ENCODE assay signal across 19 cellular contexts in the genomic region with DNA sequence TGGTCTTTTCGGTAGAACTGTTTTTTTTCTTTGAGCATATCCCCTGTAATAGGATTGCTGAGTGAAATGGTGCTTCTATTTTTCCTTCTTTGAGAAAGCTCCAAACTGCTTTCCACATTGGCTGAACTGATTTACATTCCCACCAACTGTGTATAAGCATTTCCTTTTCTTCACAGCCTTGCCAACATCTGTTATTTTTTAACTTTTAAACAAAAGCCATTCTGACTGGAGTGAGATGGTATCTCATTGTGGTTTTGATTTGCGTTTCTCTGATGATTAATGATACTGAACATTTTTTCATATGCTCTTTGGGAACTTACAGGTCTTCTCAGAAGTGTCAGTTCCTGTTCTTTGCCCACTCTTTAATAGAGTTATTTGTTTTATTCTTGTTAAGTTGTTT.
A peak's percentile ranks its signal among the peaks of the same experiment; 100 is the strongest.
DNase-seq lines count a peak whose midpoint lies in the region; ATAC-seq, FAIRE-seq and TF ChIP-seq lines count a peak whose summit lies in the region.
"Had no signal": no experiment of that assay in that cellular context is flagged by ENCODE, and none has a peak within 500 bp of the region (broad histone marks: within the 10 kb centered on the region; RNA-seq: fewer than 3 reads in every experiment).

No MANE protein-coding gene starts in this region.

- intact Hi-C loops in ovary (cut with DNase I) = no loop called here

- H3K4me1 ChIP-seq in fibroblast of lung (ENCODE audit: control insufficient read depth, extremely low read depth, insufficient read depth, low read length) (no peaks in the 10 kb centered on the region), ovary (ENCODE audit: insufficient read depth) (no peaks in the 10 kb centered on the region)
- H3K4me1 ChIP-seq: Peyer's patch, sigmoid colon, upper lobe of right lung had no signal

- H3K4me3 ChIP-seq in fibroblast of lung (replicated peaks in 1 of 4; ENCODE audit: control extremely low read depth in 1 of 4, insufficient read depth in 1 of 4, low read depth in 3 of 4, low read length in 4 of 4) = no peak overlapping the region
- H3K4me3 ChIP-seq in ovary = no peak overlapping the region
- H3K4me3 ChIP-seq: lung, Peyer's patch, sigmoid colon, upper lobe of right lung had no signal

- H3K27me3 ChIP-seq in fibroblast of lung (ENCODE audit: control insufficient read depth, insufficient read depth, low read length) (no peaks in the 10 kb centered on the region), ovary (no peaks in the 10 kb centered on the region)
- H3K27me3 ChIP-seq: Peyer's patch, sigmoid colon, upper lobe of right lung had no signal

- DNase-seq in RCC 7860 (ENCODE audit: low spot score) (peak; percentile 84), fibroblast of lung (ENCODE audit: low read depth in 2 of 2) (peak; percentile 53 to 74), non-pigmented ciliary epithelial cell (ENCODE audit: low read depth) (peak; percentile 59), HPDE6-E6E7 (ENCODE audit: extremely low spot score) (no peak), NCI-H187 treated with DMSO at 0.1 percent for 48 hours (lab: John Stamatoyannopoulos, UW) (no peak), ovary (no peak), KBM-7 (no peak)
- DNase-seq: activated CD4-positive, CD25-positive, alpha-beta regulatory T cell; activated naive CD4-positive, alpha-beta T cell treated with anti-CD3 and anti-CD28 coated beads, Interleukin-2, amount 10 ng/mL, durations not matched to agents 7 days and 5 days; CD4-positive, alpha-beta memory T cell; GDM1; NCI-H1048; Peyer's patch; sigmoid colon; stimulated activated CD4-positive, alpha-beta T cell treated with anti-CD3 and anti-CD28 coated beads, Interleukin-4, amount 100 ng/mL, for 24 hours; T-helper 1 cell; upper lobe of right lung had no signal

- no peak overlapping the region for H2AFZ ChIP-seq in fibroblast of lung (ENCODE audit: low read length)

- peak; percentile 63 for ATAC-seq in GM18508 (IDR thresholded peaks at IDR 0.05; ENCODE audit: insufficient read depth, unreplicated experiment)
- ATAC-seq: upper lobe of right lung had no signal

- 50 to 56% (median 52%) methylated on average over 2 of the region's 2 CpGs for WGBS in ovary, 3 donors

- H3K9me3 ChIP-seq in fibroblast of lung (ENCODE audit: control insufficient read depth, insufficient read depth, low read depth, low read length) (no peaks in the 10 kb centered on the region), ovary (no peaks in the 10 kb centered on the region)
- H3K9me3 ChIP-seq: Peyer's patch, upper lobe of right lung had no signal

- FAIRE-seq in RCC 7860 (lab: Jason Lieb, UNC) = peak; percentile 98

- no peak for TF ChIP-seq EP300 in ovary (IDR thresholded peaks at IDR 0.05)

- TF ChIP-seq CTCF in fibroblast of lung (conservative IDR thresholded peaks at IDR 0.05 in 1 of 2, IDR thresholded peaks at IDR 0.05 in 1 of 2; ENCODE audit: low read depth in 1 of 2, low read length in 2 of 2) (no peak), ovary (IDR thresholded peaks at IDR 0.05) (no peak)

- no peak overlapping the region for H3K27ac ChIP-seq in fibroblast of lung (ENCODE audit: insufficient read depth, low read length)
- no peak overlapping the region for H3K27ac ChIP-seq in ovary
- H3K27ac ChIP-seq: Peyer's patch, sigmoid colon, upper lobe of right lung had no signal

- H3K4me2 ChIP-seq in fibroblast of lung (ENCODE audit: extremely low read depth, insufficient read depth, low read length) = no peak overlapping the region

- no peaks in the 10 kb centered on the region for H3K36me3 ChIP-seq in fibroblast of lung (ENCODE audit: control insufficient read depth, insufficient read depth, low read length)
- H3K36me3 ChIP-seq in ovary = no peaks in the 10 kb centered on the region
- H3K36me3 ChIP-seq: Peyer's patch, sigmoid colon, upper lobe of right lung had no signal

- H3K79me2 ChIP-seq in fibroblast of lung (ENCODE audit: control insufficient read depth, insufficient read depth, low read length) = no peaks in the 10 kb centered on the region

- TF ChIP-seq POLR2A in ovary (IDR thresholded peaks at IDR 0.05) = no peak

- no peak overlapping the region for H3K9ac ChIP-seq in fibroblast of lung (ENCODE audit: insufficient read depth, low read length)

- H4K20me1 ChIP-seq in fibroblast of lung (ENCODE audit: control insufficient read depth, extremely low read depth, insufficient read depth, low read length) = no peaks in the 10 kb centered on the region

- in situ Hi-C loops in KBM-7 (cut with MboI; ENCODE audit: low pct_unique_long_range_greater_than_20kb, low sequenced_read_pairs) = no loop called here

Comparison
In these comparisons a context has a peak if more than half of its experiments do, and no peak if none do; other contexts are left out.
1. DNase-seq: peak in RCC 7860 (single experiment), fibroblast of lung (2 of 2) and non-pigmented ciliary epithelial cell (single experiment); none in HPDE6-E6E7 (single experiment), NCI-H187 treated with DMSO at 0.1 percent for 48 hours (single experiment), ovary (0 of 5) and KBM-7 (single experiment).